Comparison of ENCODE assay signal across 8 cellular contexts in the genomic region with DNA sequence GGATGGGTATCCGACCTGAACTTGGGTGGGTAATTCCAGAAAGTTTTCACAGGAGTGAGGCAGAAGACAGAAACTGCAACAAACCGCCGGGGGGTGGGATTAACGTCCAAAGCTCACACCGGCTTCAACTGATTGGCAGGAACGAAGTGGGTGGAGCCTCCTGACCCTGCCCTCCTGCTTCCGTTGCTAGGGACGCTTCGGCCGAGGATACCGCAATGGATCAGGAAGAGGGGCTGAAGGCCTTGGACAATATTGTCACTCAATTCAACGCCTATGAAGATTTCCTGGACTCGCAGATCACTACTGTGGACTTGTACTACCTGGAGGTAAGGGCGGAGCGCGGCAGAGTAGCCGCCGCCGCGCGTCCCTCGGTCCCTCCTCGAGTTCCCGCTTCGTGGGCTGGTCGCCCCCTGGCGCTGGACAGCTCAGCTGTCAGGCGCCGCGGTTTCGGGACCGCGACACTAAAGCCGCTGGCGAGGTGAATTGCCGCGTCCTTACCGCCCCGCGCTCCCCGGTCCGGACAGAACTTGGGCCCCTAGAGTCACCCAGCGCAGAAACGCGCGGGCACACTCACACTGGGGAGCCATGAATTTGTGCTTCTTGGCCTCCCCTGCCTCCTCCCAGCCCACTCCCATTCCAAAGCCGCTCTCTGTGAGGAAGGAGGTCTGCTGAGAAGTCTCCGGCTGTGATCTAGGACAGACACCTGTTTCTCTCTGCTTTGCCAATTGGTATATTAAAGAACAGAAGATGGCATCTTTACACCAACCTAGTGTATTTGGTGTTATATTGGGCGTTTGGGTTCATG. TPM values are rescaled to one million over a fixed set of nuclear protein-coding genes. Genes with fewer than 3 reads are reported as not detected.
DNase-seq lines count a peak whose midpoint lies in the region; ATAC-seq, FAIRE-seq and TF ChIP-seq lines count a peak whose summit lies in the region.

CFAP299 (plus strand) TSS at position 177 of the 805 bp plus-strand sequence.

- peak within 1 kb of the TSS; percentile 70 for H3K4me2 ChIP-seq in endothelial cell of umbilical vein (ENCODE audit: insufficient read depth, low read length)

- no peaks in the 10 kb centered on the region for H3K36me3 ChIP-seq in endothelial cell of umbilical vein (ENCODE audit: control insufficient read depth in 2 of 2, extremely low read depth in 1 of 2, insufficient read depth in 2 of 2, low read length in 2 of 2)

- H3K27me3 ChIP-seq in endothelial cell of umbilical vein (ENCODE audit: control insufficient read depth in 2 of 2, insufficient read depth in 2 of 2, low read length in 2 of 2) = peaks cover 18 to 63% of the 10 kb centered on the region in 2 experiments

- BruUV-seq in endothelial cell of umbilical vein (replicated peaks; lab: Mats Ljungman, UMichigan) = no TSS peak

- dilution Hi-C loops in endothelial cell of umbilical vein (cut with MboI; ENCODE audit: extremely low pct_ligation_motif_present, low sequenced_read_pairs) = no loop called here

- no peaks in the 10 kb centered on the region for H4K20me1 ChIP-seq in endothelial cell of umbilical vein (replicated peaks; ENCODE audit: control insufficient read depth, extremely low read depth, insufficient read depth, low read length)

- H3K27ac ChIP-seq in endothelial cell of umbilical vein (ENCODE audit: insufficient read depth, low read depth, low read length) = no peak within 1 kb of the TSS

- no peak for TF ChIP-seq POLR2A in endothelial cell of umbilical vein (IDR thresholded peaks at IDR 0.05; ENCODE audit: low read depth, low read length)

- TF ChIP-seq CTCF in AG09309 (IDR thresholded peaks at IDR 0.05; ENCODE audit: control insufficient read depth, insufficient read depth, low read depth, low read length, missing control alignments) (peak; percentile 66), endothelial cell of umbilical vein (IDR thresholded peaks at IDR 0.05; ENCODE audit: extremely low read depth in 1 of 2, insufficient read depth in 1 of 2, low read depth in 1 of 2, low read length in 2 of 2) (peak; percentile 54 to 67), mesothelial cell of epicardium (IDR thresholded peaks at IDR 0.05; ENCODE audit: unreplicated experiment) (peak; percentile 40)
- TF ChIP-seq CTCF in activated CD8-positive, alpha-beta T cell treated with anti-CD3 and anti-CD28 coated beads for 36 hours (IDR thresholded peaks at IDR 0.05) = no peak

- peak within 1 kb of the TSS; percentile 79 for H3K4me3 ChIP-seq in AG09309 (ENCODE audit: control insufficient read depth, low read depth, low read length)
- peak within 1 kb of the TSS; percentile 37 to 67 (median 46) for H3K4me3 ChIP-seq in endothelial cell of umbilical vein (replicated peaks in 1 of 3; ENCODE audit: insufficient read depth in 1 of 3, low read depth in 1 of 3, low read length in 3 of 3)

- H2AFZ ChIP-seq in endothelial cell of umbilical vein (ENCODE audit: low read depth, low read length) = peak within 1 kb of the TSS; percentile 85

- peaks cover 8% of the 10 kb centered on the region for H3K4me1 Mint-ChIP-seq in activated CD8-positive, alpha-beta T cell treated with anti-CD3 and anti-CD28 coated beads for 36 hours (ENCODE audit: low read depth)
- H3K4me1 Mint-ChIP-seq in mesothelial cell of epicardium = peaks cover 7% of the 10 kb centered on the region

- peak; percentile 77 for FAIRE-seq in endothelial cell of umbilical vein (lab: Jason Lieb, UNC)

- H3K4me3 Mint-ChIP-seq in activated CD8-positive, alpha-beta T cell treated with anti-CD3 and anti-CD28 coated beads for 36 hours = peak within 1 kb of the TSS; percentile 75
- H3K4me3 Mint-ChIP-seq in mesothelial cell of epicardium = peak within 1 kb of the TSS; percentile 84

- POLR2A ChIA-PET in activated CD8-positive, alpha-beta T cell treated with anti-CD3 and anti-CD28 coated beads for 36 hours (lab: Charles Lee) = no interaction called here
- POLR2A ChIA-PET in endothelial cell of umbilical vein (lab: Charles Lee) = no interaction called here

- no peaks in the 10 kb centered on the region for H3K9me1 ChIP-seq in endothelial cell of umbilical vein (replicated peaks; ENCODE audit: control insufficient read depth, extremely low read depth, insufficient read depth, low read length)

- peaks cover 14% of the 10 kb centered on the region for H3K27me3 Mint-ChIP-seq in activated CD8-positive, alpha-beta T cell treated with anti-CD3 and anti-CD28 coated beads for 36 hours
- H3K27me3 Mint-ChIP-seq in mesothelial cell of epicardium (ENCODE audit: low read depth) = peaks cover 40% of the 10 kb centered on the region

- H3K9ac ChIP-seq in endothelial cell of umbilical vein (replicated peaks; ENCODE audit: extremely low read depth, insufficient read depth, low read length) = no peak within 1 kb of the TSS

- no peaks in the 10 kb centered on the region for H3K9me3 ChIP-seq in endothelial cell of umbilical vein (replicated peaks; ENCODE audit: control insufficient read depth, insufficient read depth, low read length)

- no peaks in the 10 kb centered on the region for H3K79me2 ChIP-seq in endothelial cell of umbilical vein (ENCODE audit: control insufficient read depth, insufficient read depth, low read length)

- intact Hi-C loops in activated CD8-positive, alpha-beta T cell treated with anti-CD3 and anti-CD28 coated beads for 36 hours (cut with micrococcal nuclease) = no loop called here
- intact Hi-C loops in endothelial cell of umbilical vein (cut with micrococcal nuclease) = loop anchor here (1.0 to 10.0 kb wide), 5 partner anchors 69 to 1383 kb away; partner anchors contain the start of genes ANTXR2 and FGF5

- H3K27ac Mint-ChIP-seq in activated CD8-positive, alpha-beta T cell treated with anti-CD3 and anti-CD28 coated beads for 36 hours = no peak within 1 kb of the TSS
- no peak within 1 kb of the TSS for H3K27ac Mint-ChIP-seq in mesothelial cell of epicardium

- peak; percentile 96 for ATAC-seq in GM19025 (IDR thresholded peaks at IDR 0.05; ENCODE audit: low read depth, unreplicated experiment)
- peak; percentile 98 for ATAC-seq in HG03196 (IDR thresholded peaks at IDR 0.05; ENCODE audit: unreplicated experiment)
- ATAC-seq in activated CD8-positive, alpha-beta T cell treated with anti-CD3 and anti-CD28 coated beads for 36 hours = peak; percentile 97

- H3K36me3 Mint-ChIP-seq in activated CD8-positive, alpha-beta T cell treated with anti-CD3 and anti-CD28 coated beads for 36 hours (ENCODE audit: low read depth) = no peaks in the 10 kb centered on the region
- H3K36me3 Mint-ChIP-seq in mesothelial cell of epicardium = no peaks in the 10 kb centered on the region

- H3K9me3 Mint-ChIP-seq in activated CD8-positive, alpha-beta T cell treated with anti-CD3 and anti-CD28 coated beads for 36 hours = no peaks in the 10 kb centered on the region
- H3K9me3 Mint-ChIP-seq in mesothelial cell of epicardium = no peaks in the 10 kb centered on the region

- DNase-seq in AG09309 (ENCODE audit: low read depth) = peak; percentile 42
- DNase-seq in NCI-H460 (ENCODE audit: extremely low read depth, low read depth) = peak; percentile 69
- DNase-seq in activated CD8-positive, alpha-beta T cell treated with anti-CD3 and anti-CD28 coated beads for 36 hours = peak; percentile 80
- peak; percentile 68 for DNase-seq in endothelial cell of umbilical vein (ENCODE audit: low read depth, low spot score)
- peak; percentile 49 to 75 for DNase-seq in mesothelial cell of epicardium (ENCODE audit: low spot score in 2 of 2, unreplicated experiment in 2 of 2)
- peak; percentile 2 to 7 for DNase-seq in stimulated activated CD8-positive, alpha-beta memory T cell treated with anti-CD3 and anti-CD28 coated beads, Interleukin-2, amount 100 ng/mL, for 1 hour (ENCODE audit: low read depth in 2 of 2)

- CTCF ChIA-PET in activated CD8-positive, alpha-beta T cell treated with anti-CD3 and anti-CD28 coated beads for 36 hours (lab: Charles Lee) = no interaction called here
- CTCF ChIA-PET in endothelial cell of umbilical vein (lab: Charles Lee) = interaction anchor here (0.6 to 5.2 kb wide), 30 partner anchors 7 to 1381 kb away, joined by 3 to 99 read pairs (median 4); partner anchors contain the start of gene FGF5

- peaks cover 6% of the 10 kb centered on the region for H3K4me1 ChIP-seq in endothelial cell of umbilical vein (ENCODE audit: control insufficient read depth, extremely low read depth, insufficient read depth, low read length)

TF ChIP-seq in endothelial cell of umbilical vein, 7 proteins besides CTCF, POLR2A, EP300 and RAD21:
- no peak for TF ChIP-seq FOS (IDR thresholded peaks at IDR 0.05; ENCODE audit: borderline replicate concordance, insufficient read depth, low read length)
- TF ChIP-seq EZH2 (IDR thresholded peaks at IDR 0.05; ENCODE audit: borderline replicate concordance, low read depth, low read length, severe bottlenecking) = peak; percentile 68

RNA-seq across cellular contexts. Expression of gene CFAP299, which starts in this region (rescaled TPM):
- not detected in 2 replicates for total RNA-seq in NCI-H460 (2014; rRNA removed; shearing (Covaris generic))
- polyA plus RNA-seq in NCI-H460 (2014; cell fraction: nucleus; rRNA removed) = not detected in 2 replicates
- not detected for total RNA-seq in activated CD8-positive, alpha-beta T cell treated with anti-CD3 and anti-CD28 coated beads for 36 hours
- total RNA-seq in endothelial cell of umbilical vein (not detected in 2 replicates), mesothelial cell of epicardium (0.22 TPM in 1 of 3 replicates, not detected in the others)
- not detected in 2 replicates for polyA plus RNA-seq in endothelial cell of umbilical vein
- not detected in 2 replicates for polyA plus RNA-seq in endothelial cell of umbilical vein (2011; cell fraction: cytosol; rRNA removed)
- not detected in 2 replicates for polyA plus RNA-seq in endothelial cell of umbilical vein (2011; cell fraction: nucleus; rRNA removed)
- not detected in 2 replicates for polyA plus RNA-seq in endothelial cell of umbilical vein (2012)
- not detected in 2 replicates for polyA minus RNA-seq in endothelial cell of umbilical vein
- polyA minus RNA-seq in endothelial cell of umbilical vein (2011; cell fraction: cytosol; rRNA and poly(A)+ RNA removed) = not detected
- not detected in 2 replicates for polyA minus RNA-seq in endothelial cell of umbilical vein (2011; cell fraction: nucleus; rRNA and poly(A)+ RNA removed)

Comparison
In these comparisons a context has a peak if more than half of its experiments do, and no peak if none do; other contexts are left out.
1. Peak in DNase-seq in NCI-H460; RNA of the gene not detected or under 1 TPM.
2. Peak in DNase-seq and ATAC-seq in activated CD8-positive, alpha-beta T cell treated with anti-CD3 and anti-CD28 coated beads for 36 hours; RNA of the gene not detected or under 1 TPM.
3. Peak in DNase-seq, H3K4me3 ChIP-seq and H3K4me2 ChIP-seq in endothelial cell of umbilical vein; RNA of the gene not detected or under 1 TPM.
4. Peak in DNase-seq in mesothelial cell of epicardium; RNA of the gene not detected or under 1 TPM.
5. DNase-seq: peak in every context shown above with its lines; median percentile 80 in activated CD8-positive, alpha-beta T cell treated with anti-CD3 and anti-CD28 coated beads for 36 hours; 69 in NCI-H460; 68 in endothelial cell of umbilical vein; 62 in mesothelial cell of epicardium; 42 in AG09309; 4 in stimulated activated CD8-positive, alpha-beta memory T cell treated with anti-CD3 and anti-CD28 coated beads, Interleukin-2, amount 100 ng/mL, for 1 hour.